Comparison of ENCODE assay signal across 27 cellular contexts in the genomic region with DNA sequence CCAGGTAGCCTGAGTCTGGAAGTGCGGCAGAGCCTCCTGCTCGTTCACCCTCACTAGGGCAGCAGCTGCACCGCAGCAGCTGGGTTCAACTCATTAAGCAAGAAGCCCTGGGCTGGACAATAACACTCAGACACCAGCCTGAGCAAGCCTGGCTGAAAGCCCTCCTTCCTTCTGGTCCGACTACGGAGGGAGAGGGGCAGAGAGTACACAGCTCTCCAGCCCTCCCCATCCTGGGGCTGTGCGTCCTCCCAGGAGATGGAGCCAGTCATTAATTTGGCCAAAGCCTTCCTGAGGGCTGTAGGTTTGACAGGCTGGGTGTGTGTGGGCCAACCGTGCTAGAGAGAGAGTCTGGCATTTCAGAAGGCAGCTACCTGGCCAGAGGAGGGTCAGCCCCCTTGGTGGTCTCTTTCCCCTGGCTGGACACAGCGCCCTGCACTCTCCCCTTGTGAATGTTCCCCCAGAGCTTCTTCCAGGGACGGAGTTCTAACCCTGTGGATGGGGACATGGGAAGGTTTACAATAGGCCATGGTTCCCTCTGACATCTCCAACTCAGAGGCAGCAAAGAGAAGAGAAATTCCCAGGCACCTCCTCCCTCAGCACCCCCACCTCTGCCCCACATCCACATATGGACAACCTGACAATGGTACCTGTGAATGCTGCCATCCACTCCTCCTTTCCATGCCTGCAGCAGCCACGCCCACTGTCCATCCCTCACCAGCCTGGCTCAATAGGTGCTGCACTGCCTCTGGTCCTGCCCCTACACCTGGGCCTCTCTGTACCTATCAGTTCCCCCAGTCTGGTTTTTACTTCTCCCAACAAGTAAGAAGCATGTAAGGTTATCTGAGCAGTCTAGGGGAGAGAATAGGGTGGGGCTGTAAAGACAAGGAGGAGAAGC. TPM values are rescaled to one million over a fixed set of nuclear protein-coding genes. Genes with fewer than 3 reads are reported as not detected.
DNase-seq lines count a peak whose midpoint lies in the region; ATAC-seq and TF ChIP-seq lines count a peak whose summit lies in the region.
"Had no signal": no experiment of that assay in that cellular context is flagged by ENCODE, and none has a peak within 500 bp of the region (broad histone marks: within the 10 kb centered on the region; RNA-seq: fewer than 3 reads in every experiment).

No MANE protein-coding gene starts in this region.

- no peak overlapping the region for H3K4me3 Mint-ChIP-seq in T-helper 17 cell
- H3K4me3 Mint-ChIP-seq: CD4-positive, alpha-beta T cell; GM23338; H9; IgD-negative memory B cell had no signal

- no peak for TF ChIP-seq EP300 in stomach (IDR thresholded peaks at IDR 0.05)

- no peaks in the 10 kb centered on the region for H3K36me3 ChIP-seq in stomach
- H3K36me3 ChIP-seq: SJCRH30 had no signal

- H3K4me3 ChIP-seq in coronary artery (no peak overlapping the region), stomach (no peak overlapping the region)
- H3K4me3 ChIP-seq: A549; BLaER1 treated with 17β-estradiol and CSF1 and Interleukin-3, amounts not matched to agents 10 nM and 100 nM; GM23338; SJCRH30 had no signal

- intact Hi-C loops in stomach (cut with DNase I; ENCODE audit: low total_unique reads): no loop called here

- peak; percentile 26 for DNase-seq in NCI-H82 (lab: John Stamatoyannopoulos, UW)
- DNase-seq in NCI-H82 treated with DMSO at 0.1 percent for 48 hours (lab: John Stamatoyannopoulos, UW; ENCODE audit: unreplicated experiment): no peak
- DNase-seq in NCI-H69 (lab: John Stamatoyannopoulos, UW): peak; percentile 26
- DNase-seq in coronary artery (ENCODE audit: low spot score): peak; percentile 50
- peak; percentile 11 for DNase-seq in stomach
- DNase-seq in T-helper 17 cell: no peak
- DNase-seq: AML-193; CD4-positive, alpha-beta T cell; H9; MM.1S; NCI-H1048; NCI-H1417; NCI-H1694; NCI-H2029 treated with DMSO at 0.1 percent for 48 hours; NCI-H446 treated with DMSO at 0.1 percent for 48 hours; NCI-H774; SJCRH30; T-helper 2 cell had no signal

- ATAC-seq in HG03521 (IDR thresholded peaks at IDR 0.05; ENCODE audit: unreplicated experiment) (no peak), T-helper 17 cell (no peak)
- ATAC-seq: A549, GM23338, Panc1, SK-N-SH treated with all-trans-retinoic acid at 6 μM for 48 hours had no signal

- H3K27ac ChIP-seq in coronary artery: no peak overlapping the region
- H3K27ac ChIP-seq in stomach: no peak overlapping the region
- H3K27ac ChIP-seq: A549; BLaER1 treated with 17β-estradiol and CSF1 and Interleukin-3, amounts not matched to agents 10 nM and 100 nM; KMS-11; SJCRH30 had no signal

- peaks cover 0 to 11% (median 0%) of the 10 kb centered on the region in 3 donors for H3K27me3 ChIP-seq in stomach
- H3K27me3 ChIP-seq: BLaER1 treated with 17β-estradiol and CSF1 and Interleukin-3, amounts not matched to agents 10 nM and 100 nM; SJCRH30 had no signal

- WGBS in stomach, 5 donors: 66 to 84% (median 78%) methylated on average over 7 to 10 of the region's 10 CpGs

- TF ChIP-seq POLR2A in stomach (IDR thresholded peaks at IDR 0.05): no peak

- TF ChIP-seq CTCF in coronary artery (IDR thresholded peaks at IDR 0.05) (no peak), stomach (IDR thresholded peaks at IDR 0.05) (no peak)

- no peaks in the 10 kb centered on the region for H3K4me1 ChIP-seq in stomach
- H3K4me1 ChIP-seq: A549; BLaER1 treated with 17β-estradiol and CSF1 and Interleukin-3, amounts not matched to agents 10 nM and 100 nM; SJCRH30 had no signal

- peaks cover 4% of the 10 kb centered on the region for H3K36me3 Mint-ChIP-seq in T-helper 17 cell (ENCODE audit: low read depth)
- H3K36me3 Mint-ChIP-seq: IgD-negative memory B cell had no signal

- peaks cover 41% of the 10 kb centered on the region for H3K27me3 Mint-ChIP-seq in T-helper 17 cell

- H3K9me3 ChIP-seq in stomach (peaks cover 0 to 14% (median 12%) of the 10 kb centered on the region in 4 donors), T-helper 17 cell (ENCODE audit: control insufficient read depth, low read length, poor library complexity, severe bottlenecking) (no peaks in the 10 kb centered on the region)
- H3K9me3 ChIP-seq: SJCRH30 had no signal

- H3K4me1 Mint-ChIP-seq in T-helper 17 cell: peaks cover 3% of the 10 kb centered on the region
- H3K4me1 Mint-ChIP-seq: IgD-negative memory B cell had no signal

- no peak overlapping the region for H3K27ac Mint-ChIP-seq in T-helper 17 cell
- H3K27ac Mint-ChIP-seq: CD4-positive, alpha-beta T cell; GM23338; IgD-negative memory B cell had no signal

RNA-seq across cellular contexts. Expression of gene CHRNB4, which starts 6.5 kb away (rescaled TPM):
- total RNA-seq in stomach (not detected), T-helper 17 cell (not detected)
- polyA plus RNA-seq in stomach: under 1 TPM in 1 of 3 donors, not detected in 2; 0.78 TPM
- total RNA-seq: CD4-positive, alpha-beta T cell; OCI-LY7 had no signal
- polyA plus RNA-seq: IgD-negative memory B cell had no signal

RNA-seq across cellular contexts. Expression of gene CHRNA3, which starts 13.7 kb away (rescaled TPM):
- total RNA-seq in stomach: 1 to 10 TPM in 2 of 5 donors, under 1 TPM in 1, not detected in 2; 0.45 to 4.6 (median 2.6) TPM
- polyA plus RNA-seq in stomach: 1 to 10 TPM in 1 of 3 donors, under 1 TPM in 1, not detected in 1; 0.31 to 1.0 TPM
- not detected for total RNA-seq in T-helper 17 cell
- total RNA-seq: CD4-positive, alpha-beta T cell; OCI-LY7; SJCRH30 had no signal
- polyA plus RNA-seq: IgD-negative memory B cell had no signal

Comparison
In these comparisons a context has a peak if more than half of its experiments do, and no peak if none do; other contexts are left out.
1. DNase-seq: peak in NCI-H82 (single experiment), NCI-H69 (single experiment), coronary artery (single experiment) and stomach (single experiment); none in NCI-H82 treated with DMSO at 0.1 percent for 48 hours (single experiment) and T-helper 17 cell (0 of 3).